Comparison of ENCODE assay signal across 14 cellular contexts in genomic region chr3:66527253-66527652, GRCh38.
"Had no signal": no experiment of that assay in that cellular context is flagged by ENCODE, and none has a peak within 500 bp of the region (broad histone marks: within the 10 kb centered on the region; RNA-seq: fewer than 3 reads in every experiment).

No MANE protein-coding gene starts in this region.

- H3K4me3 ChIP-seq: adrenal gland, smooth muscle cell had no signal

- H3K4me1 ChIP-seq: adrenal gland had no signal

- H3K27ac ChIP-seq: adrenal gland had no signal

- H3K9me3 ChIP-seq: adrenal gland had no signal

- DNase-seq: activated B cell treated with CpG ODN at 0.5 μM for 24 hours; activated CD4-positive, alpha-beta T cell treated with anti-CD3 and anti-CD28 coated beads, Interleukin-2, amount 50 U/mL, for 1 hour; activated naive CD4-positive, alpha-beta T cell treated with anti-CD3 and anti-CD28 coated beads, Interleukin-2, amount 50 U/mL, for 16 hours; activated T-cell treated with anti-CD3 and anti-CD28 coated beads for 4 hours; adrenal gland; foreskin fibroblast; glutamatergic neuron; immature natural killer cell; left colon; naive thymus-derived CD8-positive, alpha-beta T cell; posterior cingulate gyrus; right cardiac atrium had no signal

- H3K27me3 ChIP-seq: adrenal gland had no signal

- H3K4me2 ChIP-seq: smooth muscle cell had no signal

- H3K36me3 ChIP-seq: adrenal gland had no signal

- ATAC-seq: esophagus mucosa; left colon; naive thymus-derived CD8-positive, alpha-beta T cell; right cardiac atrium had no signal
